ENCODE assay signal across 23 cellular contexts in genomic region chr2:85790499-85790898, GRCh38. TPM values are rescaled to one million over a fixed set of nuclear protein-coding genes. Genes with fewer than 3 reads are reported as not detected.
DNase-seq lines count a peak whose midpoint lies in the region; ATAC-seq, FAIRE-seq and TF ChIP-seq lines count a peak whose summit lies in the region.
"Had no signal": no experiment of that assay in that cellular context is flagged by ENCODE, and none has a peak within 500 bp of the region (broad histone marks: within the 10 kb centered on the region; RNA-seq: fewer than 3 reads in every experiment).

No MANE protein-coding gene starts in this region.

- H3K9me3 ChIP-seq in right atrium auricular region (no peaks in the 10 kb centered on the region), kidney (ENCODE audit: control insufficient read depth in 1 of 2, low read length in 2 of 2) (no peaks in the 10 kb centered on the region), aorta (ENCODE audit: control insufficient read depth, low read length) (no peaks in the 10 kb centered on the region)
- H3K9me3 ChIP-seq: psoas muscle, SJSA1 had no signal

- H3K4me1 ChIP-seq in right atrium auricular region (peaks cover 0 to 69% of the 10 kb centered on the region in 2 donors), kidney (ENCODE audit: control insufficient read depth in 1 of 2, insufficient read depth in 1 of 2, low read depth in 1 of 2, low read length in 2 of 2) (peaks cover 3 to 20% of the 10 kb centered on the region in 2 donors), aorta (ENCODE audit: control insufficient read depth in 1 of 2, insufficient read depth in 2 of 2, low read length in 2 of 2) (peaks cover 0 to 3% of the 10 kb centered on the region in 2 donors)

- H3K9ac ChIP-seq in kidney (ENCODE audit: low read length in 2 of 2), result no peak overlapping the region

- intact Hi-C loops in Right ventricle myocardium inferior (cut with DNase I), result loop anchor here (2.0 kb wide), 1 partner anchor 14 kb away; no protein-coding TSS in a partner anchor
- intact Hi-C loops in kidney (cut with DNase I), result no loop called here
- intact Hi-C loops in aorta (cut with DNase I), result loop anchor here in 1 of 2 donors (5.0 to 10.0 kb wide), 2 partner anchors 38 to 146 kb away; partner anchors contain the start of gene ATOH8

- 73 to 74% methylated on average over 8 of the region's 8 CpGs for WGBS in aorta, 2 donors

- H3K9me3 Mint-ChIP-seq in activated CD8-positive, alpha-beta memory T cell treated with anti-CD3 and anti-CD28 coated beads, Interleukin-2, amount 10 ng/mL, durations not matched to agents 7 days and 5 days (ENCODE audit: low read depth), result no peaks in the 10 kb centered on the region
- H3K9me3 Mint-ChIP-seq in endothelial cell (ENCODE audit: unreplicated experiment), result no peaks in the 10 kb centered on the region
- H3K9me3 Mint-ChIP-seq: natural killer cell treated with Interleukin-12 subunit alpha and Interleukin-12 subunit beta and Interleukin-15 and Interleukin-18, amount 100 ng/mL, for 72 hours; T-helper 2 cell treated with Interferon-gamma antibody and Interleukin-4, amounts not matched to agents 5 μg/mL and 100 μg/mL, for 36 hours had no signal

- TF ChIP-seq CTCF in right atrium auricular region (IDR thresholded peaks at IDR 0.05) (no peak), kidney (IDR thresholded peaks at IDR 0.05; ENCODE audit: borderline replicate concordance, extremely low read depth, insufficient read depth) (no peak), endothelial cell (IDR thresholded peaks at IDR 0.05; ENCODE audit: unreplicated experiment) (no peak)

- no peak overlapping the region for H3K4me3 ChIP-seq in right atrium auricular region
- H3K4me3 ChIP-seq in kidney (ENCODE audit: low read length in 2 of 2), result no peak overlapping the region
- no peak overlapping the region for H3K4me3 ChIP-seq in aorta (ENCODE audit: low read length in 2 of 2)
- H3K4me3 ChIP-seq: GM12878, hepatocyte, psoas muscle, SJSA1 had no signal

- DNase-seq in Right ventricle myocardium inferior (ENCODE audit: missing footprints) (peak; percentile 51), right atrium auricular region (ENCODE audit: low spot score) (no peak), SIG-M5 (lab: John Stamatoyannopoulos, UW) (peak; percentile 12), kidney (peak; percentile 59), aorta (peak; percentile 33 to 73), occipital lobe (lab: John Stamatoyannopoulos, UW) (no peak), endothelial cell (ENCODE audit: low spot score) (no peak)
- DNase-seq in activated CD8-positive, alpha-beta memory T cell treated with anti-CD3 and anti-CD28 coated beads, Interleukin-2, amount 10 ng/mL, durations not matched to agents 7 days and 5 days, result no peak
- DNase-seq: 8988T; activated CD8-positive, alpha-beta memory T cell treated with anti-CD3 and anti-CD28 coated beads, Interleukin-2, amount 50 U/mL, for 4 hours; activated gamma-delta T cell; amniotic stem cell; cerebellar nuclear complex; NCI-H1436; NCI-H345; psoas muscle had no signal

- H3K27me3 Mint-ChIP-seq in activated CD8-positive, alpha-beta memory T cell treated with anti-CD3 and anti-CD28 coated beads, Interleukin-2, amount 10 ng/mL, durations not matched to agents 7 days and 5 days, result peaks cover 29% of the 10 kb centered on the region
- H3K27me3 Mint-ChIP-seq in endothelial cell (ENCODE audit: unreplicated experiment), result peaks cover 17% of the 10 kb centered on the region

- H3K27ac ChIP-seq in right atrium auricular region, result no peak overlapping the region
- H3K27ac ChIP-seq in kidney (ENCODE audit: low read depth in 2 of 2, low read length in 2 of 2), result no peak overlapping the region
- H3K27ac ChIP-seq in aorta (ENCODE audit: low read depth in 1 of 2, low read length in 2 of 2), result peak overlapping the region in 1 of 2 donors; percentile 73
- H3K27ac ChIP-seq: hepatocyte, psoas muscle, SJSA1 had no signal

- peaks cover 4% of the 10 kb centered on the region for H3K4me1 Mint-ChIP-seq in activated CD8-positive, alpha-beta memory T cell treated with anti-CD3 and anti-CD28 coated beads, Interleukin-2, amount 10 ng/mL, durations not matched to agents 7 days and 5 days
- peaks cover 9% of the 10 kb centered on the region for H3K4me1 Mint-ChIP-seq in endothelial cell (ENCODE audit: unreplicated experiment)

- FAIRE-seq in kidney (lab: Jason Lieb, UNC), result no peak
- FAIRE-seq: G401.6, GM12878, islet of Langerhans had no signal

- ATAC-seq in Right ventricle myocardium inferior, result no peak
- ATAC-seq in aorta (ENCODE audit: low FRiP score), result no peak
- no peak for ATAC-seq in activated CD8-positive, alpha-beta memory T cell treated with anti-CD3 and anti-CD28 coated beads, Interleukin-2, amount 10 ng/mL, durations not matched to agents 7 days and 5 days
- ATAC-seq: GM12878; natural killer cell treated with Interleukin-12 subunit alpha and Interleukin-12 subunit beta and Interleukin-15 and Interleukin-18, amount 100 ng/mL, for 72 hours; psoas muscle had no signal

- no peak overlapping the region for H3K4me3 Mint-ChIP-seq in activated CD8-positive, alpha-beta memory T cell treated with anti-CD3 and anti-CD28 coated beads, Interleukin-2, amount 10 ng/mL, durations not matched to agents 7 days and 5 days
- no peak overlapping the region for H3K4me3 Mint-ChIP-seq in endothelial cell (ENCODE audit: unreplicated experiment)
- H3K4me3 Mint-ChIP-seq: natural killer cell treated with Interleukin-12 subunit alpha and Interleukin-12 subunit beta and Interleukin-15 and Interleukin-18, amount 100 ng/mL, for 72 hours; T-helper 2 cell treated with Interferon-gamma antibody and Interleukin-4, amounts not matched to agents 5 μg/mL and 100 μg/mL, for 36 hours had no signal

- no peaks in the 10 kb centered on the region for H3K27me3 ChIP-seq in right atrium auricular region
- H3K27me3 ChIP-seq in aorta (ENCODE audit: control insufficient read depth in 1 of 2, insufficient read depth in 2 of 2, low read length in 1 of 2), result no peaks in the 10 kb centered on the region
- H3K27me3 ChIP-seq: hepatocyte, SJSA1 had no signal

- H3K36me3 ChIP-seq in right atrium auricular region (peaks cover 30% of the 10 kb centered on the region), kidney (ENCODE audit: control insufficient read depth in 1 of 2, insufficient read depth in 2 of 2, low read length in 2 of 2) (no peaks in the 10 kb centered on the region), aorta (ENCODE audit: control insufficient read depth in 1 of 2, insufficient read depth in 2 of 2, low read length in 1 of 2) (peaks cover 3 to 4% of the 10 kb centered on the region in 2 donors)

- H3K36me3 Mint-ChIP-seq in activated CD8-positive, alpha-beta memory T cell treated with anti-CD3 and anti-CD28 coated beads, Interleukin-2, amount 10 ng/mL, durations not matched to agents 7 days and 5 days, result no peaks in the 10 kb centered on the region
- H3K36me3 Mint-ChIP-seq in endothelial cell (ENCODE audit: low read depth, unreplicated experiment), result no peaks in the 10 kb centered on the region
- H3K36me3 Mint-ChIP-seq: natural killer cell treated with Interleukin-12 subunit alpha and Interleukin-12 subunit beta and Interleukin-15 and Interleukin-18, amount 100 ng/mL, for 72 hours had no signal

- CTCF ChIA-PET in activated CD8-positive, alpha-beta memory T cell treated with anti-CD3 and anti-CD28 coated beads, Interleukin-2, amount 10 ng/mL, durations not matched to agents 7 days and 5 days (lab: Charles Lee), result interaction anchor here (0.5 to 2.0 kb wide), 2 partner anchors 62 to 977 kb away, joined by 3 to 5 read pairs; no protein-coding TSS in a partner anchor

- no peak overlapping the region for H3K27ac Mint-ChIP-seq in activated CD8-positive, alpha-beta memory T cell treated with anti-CD3 and anti-CD28 coated beads, Interleukin-2, amount 10 ng/mL, durations not matched to agents 7 days and 5 days
- no peak overlapping the region for H3K27ac Mint-ChIP-seq in endothelial cell (ENCODE audit: unreplicated experiment)
- H3K27ac Mint-ChIP-seq: natural killer cell treated with Interleukin-12 subunit alpha and Interleukin-12 subunit beta and Interleukin-15 and Interleukin-18, amount 100 ng/mL, for 72 hours; T-helper 2 cell treated with Interferon-gamma antibody and Interleukin-4, amounts not matched to agents 5 μg/mL and 100 μg/mL, for 36 hours had no signal

RNA-seq across cellular contexts. Expression of gene ATOH8, which starts 36.7 kb away (rescaled TPM):
- total RNA-seq in Right ventricle myocardium inferior, result 29.1 TPM
- total RNA-seq in right atrium auricular region, result 100 to 1,000 TPM in 1 of 2 donors, 10 to 100 TPM in 1; 35.1 to 116 TPM
- total RNA-seq in kidney, result 11.2 TPM
- polyA plus RNA-seq in kidney (ENCODE audit: insufficient read depth, low read depth, low replicate concordance), result 18.6 TPM
- 10 to 100 TPM; 56.7 to 68.5 TPM for total RNA-seq in aorta
- 10 to 100 TPM; 51.5 to 78.8 TPM for polyA plus RNA-seq in aorta
- total RNA-seq in activated CD8-positive, alpha-beta memory T cell treated with anti-CD3 and anti-CD28 coated beads, Interleukin-2, amount 10 ng/mL, durations not matched to agents 7 days and 5 days, result under 1 TPM; 0.12 to 0.40 TPM
- 3.0 TPM for total RNA-seq in occipital lobe
- total RNA-seq in endothelial cell (ENCODE audit: unreplicated experiment), result 1.8 TPM
- total RNA-seq: GM12878; natural killer cell treated with Interleukin-12 subunit alpha and Interleukin-12 subunit beta and Interleukin-15 and Interleukin-18, amount 100 ng/mL, for 72 hours had no signal

Comparison
In these comparisons a context has a peak if more than half of its experiments do, and no peak if none do; other contexts are left out.
1. DNase-seq: peak in Right ventricle myocardium inferior (single experiment), SIG-M5 (single experiment), kidney (single experiment) and aorta (2 of 2); none in right atrium auricular region (single experiment), activated CD8-positive, alpha-beta memory T cell treated with anti-CD3 and anti-CD28 coated beads, Interleukin-2, amount 10 ng/mL, durations not matched to agents 7 days and 5 days (single experiment), occipital lobe (single experiment) and endothelial cell (single experiment).